Comparison of ENCODE assay signal across 8 cellular contexts in the genomic region with DNA sequence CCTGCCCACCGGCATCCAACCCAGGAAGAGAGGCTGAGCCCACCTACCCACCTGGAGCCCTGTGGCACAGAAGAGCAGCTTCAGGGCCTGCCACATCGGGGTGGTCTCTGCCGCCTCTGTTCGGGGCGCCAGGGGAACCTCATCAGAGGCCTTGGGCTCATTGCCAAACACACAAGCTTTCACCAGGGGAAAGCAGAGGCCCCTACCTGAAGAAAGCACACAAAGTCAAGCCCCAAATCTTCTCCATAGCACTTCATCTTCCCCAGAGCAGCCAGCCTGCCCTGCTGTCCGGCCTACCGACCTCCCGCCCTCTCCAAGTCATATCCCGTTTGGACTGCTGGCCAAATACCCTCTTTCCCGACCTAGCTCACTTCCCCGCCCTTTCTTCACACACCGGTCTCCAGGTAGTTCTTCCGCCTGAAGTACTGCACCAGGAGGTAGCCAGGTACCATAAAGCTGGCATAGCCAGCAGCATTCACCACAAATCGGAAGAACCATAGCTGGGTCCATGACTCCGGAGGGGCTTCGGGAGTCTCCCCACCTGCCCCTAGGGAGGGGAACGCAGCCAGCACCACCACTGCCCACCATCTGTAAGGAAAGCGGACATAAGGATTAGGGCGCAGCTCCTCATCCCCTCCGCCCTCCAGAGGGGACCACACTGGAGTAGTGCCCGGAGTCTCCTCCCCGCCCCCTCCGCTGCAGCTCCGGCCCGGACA. TPM values are rescaled to one million over a fixed set of nuclear protein-coding genes. Genes with fewer than 3 reads are reported as not detected.
DNase-seq lines count a peak whose midpoint lies in the region; ATAC-seq and TF ChIP-seq lines count a peak whose summit lies in the region.

No MANE protein-coding gene starts in this region.

- H4K20me1 ChIP-seq in MM.1S (ENCODE audit: insufficient read depth, low read length): peaks cover 31% of the 10 kb centered on the region

- peaks cover 21% of the 10 kb centered on the region for H3K36me3 Mint-ChIP-seq in type B pancreatic cell

- H3K27me3 ChIP-seq in MM.1S (replicated peaks; ENCODE audit: insufficient read depth, low read length) (no peaks in the 10 kb centered on the region), breast epithelium (no peaks in the 10 kb centered on the region)

- ATAC-seq in HG02885 (IDR thresholded peaks at IDR 0.05; ENCODE audit: poor library complexity, unreplicated experiment): no peak

- H3K79me2 ChIP-seq in MM.1S (ENCODE audit: low read length): peaks cover 59% of the 10 kb centered on the region

- peak overlapping the region; percentile 89 for H2AFZ ChIP-seq in MM.1S (ENCODE audit: low read length)

- H3F3A ChIP-seq in MM.1S (ENCODE audit: insufficient read depth, low read length): peaks cover 75% of the 10 kb centered on the region

- H3K4me3 ChIP-seq in GM08714 (ENCODE audit: low read length) (peak overlapping the region; percentile 68), MM.1S (ENCODE audit: low read length) (peak overlapping the region; percentile 98), breast epithelium (peak overlapping the region; percentile 82 to 100 (median 95))

- TF ChIP-seq CTCF in MM.1S (IDR thresholded peaks at IDR 0.05; ENCODE audit: low read length) (no peak), breast epithelium (IDR thresholded peaks at IDR 0.05) (no peak), type B pancreatic cell (conservative IDR thresholded peaks at IDR 0.05) (no peak)

- no peaks in the 10 kb centered on the region for H3K27me3 Mint-ChIP-seq in type B pancreatic cell

- peak overlapping the region; percentile 91; the same call in 1 of the 2 replicates for H3K9ac ChIP-seq in MM.1S (ENCODE audit: low read length)

- H3K36me3 ChIP-seq in MM.1S (replicated peaks; ENCODE audit: insufficient read depth, low read length) (peaks cover 11% of the 10 kb centered on the region), breast epithelium (no peaks in the 10 kb centered on the region)

- peaks cover 47% of the 10 kb centered on the region for H3K4me1 Mint-ChIP-seq in type B pancreatic cell (ENCODE audit: unreplicated experiment)

- peak overlapping the region; percentile 90 for H3K4me3 Mint-ChIP-seq in type B pancreatic cell

- H3K4me1 ChIP-seq in MM.1S (ENCODE audit: low read length) (peaks cover 35% of the 10 kb centered on the region), breast epithelium (peaks cover 6 to 10% of the 10 kb centered on the region in 2 donors)

- DNase-seq in MM.1S: peak; percentile 18
- no peak for DNase-seq in breast epithelium (ENCODE audit: low spot score in 2 of 2)
- peak; percentile 28 for DNase-seq in medulla oblongata (ENCODE audit: extremely low spot score)
- DNase-seq in type B pancreatic cell (ENCODE audit: extremely low spot score, unreplicated experiment): no peak
- no peak for DNase-seq in NCI-H2029 (lab: John Stamatoyannopoulos, UW)
- no peak for DNase-seq in middle frontal gyrus (ENCODE audit: extremely low spot score, low spot score)

- peak overlapping the region; percentile 97 for H3K4me2 ChIP-seq in MM.1S (ENCODE audit: low read depth, low read length)

- peak overlapping the region; percentile 91 for H3K27ac Mint-ChIP-seq in type B pancreatic cell

- no peak for TF ChIP-seq POLR2A in breast epithelium (IDR thresholded peaks at IDR 0.05)

- no peaks in the 10 kb centered on the region for H3K9me2 ChIP-seq in MM.1S (replicated peaks; ENCODE audit: insufficient read depth, low read length)

- intact Hi-C loops in breast epithelium (cut with DNase I; ENCODE audit: low total_unique reads): no loop called here

- H3K9me3 Mint-ChIP-seq in type B pancreatic cell: no peaks in the 10 kb centered on the region

- H3K27ac ChIP-seq in MM.1S (ENCODE audit: low read length) (peak overlapping the region; percentile 64; the same call in 1 of the 2 replicates), breast epithelium (peak overlapping the region; percentile 93 to 98)

- no peaks in the 10 kb centered on the region for H3K9me3 ChIP-seq in MM.1S (replicated peaks; ENCODE audit: insufficient read depth, low read length)
- no peaks in the 10 kb centered on the region for H3K9me3 ChIP-seq in breast epithelium

RNA-seq across cellular contexts. Expression of a gene that starts 0.9 kb away (rescaled TPM):
- total RNA-seq in breast epithelium: 10 to 100 TPM; 32.8 to 50.5 (median 38.1) TPM
- total RNA-seq in type B pancreatic cell (ENCODE audit: low replicate concordance): 39.6 and 46.1 TPM in 2 replicates

RNA-seq across cellular contexts. Expression of a gene that starts 8.9 kb away (rescaled TPM):
- 10 to 100 TPM in 2 of 3 donors, 1 to 10 TPM in 1; 4.0 to 25.9 (median 14.4) TPM for total RNA-seq in breast epithelium
- 9.2 and 10.7 TPM in 2 replicates for total RNA-seq in type B pancreatic cell (ENCODE audit: low replicate concordance)

RNA-seq across cellular contexts. Expression of a gene that starts 9.5 kb away (rescaled TPM):
- total RNA-seq in breast epithelium (100 to 1,000 TPM; 643 to 810 (median 662) TPM), type B pancreatic cell (ENCODE audit: low replicate concordance) (880 and 1,082 TPM in 2 replicates)

RNA-seq across cellular contexts. Expression of a gene that starts 13.8 kb away (rescaled TPM):
- total RNA-seq in breast epithelium (under 1 TPM in 1 of 3 donors, not detected in 2; 0.15 TPM), type B pancreatic cell (ENCODE audit: low replicate concordance) (0.52 and 3.2 TPM in 2 replicates)

RNA-seq across cellular contexts. Expression of a gene that starts 33.1 kb away (rescaled TPM):
- total RNA-seq in breast epithelium: 100 to 1,000 TPM; 106 to 140 (median 110) TPM
- 33.6 and 50.9 TPM in 2 replicates for total RNA-seq in type B pancreatic cell (ENCODE audit: low replicate concordance)

Comparison
In these comparisons a context has a peak if more than half of its experiments do, and no peak if none do; other contexts are left out.
1. DNase-seq: peak in MM.1S (single experiment) and medulla oblongata (single experiment); none in breast epithelium (0 of 2), type B pancreatic cell (single experiment), NCI-H2029 (single experiment) and middle frontal gyrus (single experiment).
2. Peak in every context shown above with its lines, with median percentiles within 50 percentile points of each other: H3K4me3 ChIP-seq.